ENCODE assay signal across 2 cellular contexts in the genomic region with DNA sequence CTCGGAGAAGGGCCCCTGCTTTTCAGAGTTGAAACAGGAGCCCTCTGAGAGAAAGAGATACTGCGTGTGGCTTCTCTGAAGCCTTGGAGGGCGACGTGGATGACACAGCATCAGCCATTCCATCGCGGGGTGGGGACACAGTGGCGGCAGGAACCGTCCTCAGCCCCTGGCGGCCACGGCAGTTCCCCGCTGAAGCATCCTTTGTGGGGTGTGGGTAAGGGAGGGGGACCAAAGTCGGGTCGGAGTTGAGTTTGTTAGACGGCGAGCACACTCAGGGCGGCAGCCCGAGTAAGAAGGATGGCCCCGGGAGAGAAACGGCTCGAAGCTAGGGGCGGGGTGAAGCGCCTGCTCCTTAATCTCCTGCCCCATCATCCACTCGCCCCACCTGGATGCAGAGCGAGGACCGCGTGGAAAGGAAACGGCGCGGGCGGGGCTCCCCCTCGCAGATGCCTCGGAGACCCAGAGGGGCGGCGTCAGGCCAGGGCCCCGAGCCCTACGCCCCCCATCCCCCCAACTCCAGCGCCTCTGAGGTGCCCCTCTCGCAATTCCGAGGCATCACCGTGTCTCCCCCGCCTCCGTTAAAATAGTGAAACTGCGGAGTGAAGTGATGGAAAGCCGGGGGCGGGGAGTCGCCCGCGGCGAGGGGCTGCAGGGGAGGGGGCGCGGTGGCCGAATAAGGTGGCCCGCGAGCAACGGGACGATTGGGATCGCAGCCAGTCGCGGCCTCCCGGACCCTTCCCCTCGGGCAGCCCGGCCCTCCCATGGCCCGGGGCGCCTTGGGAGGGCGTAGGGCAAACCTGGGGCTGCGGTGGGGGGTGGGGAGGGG.
TF ChIP-seq lines count a peak whose summit lies in the region.

No MANE protein-coding gene starts in this region.

TF ChIP-seq in Ishikawa, 13 proteins besides CTCF, POLR2A, EP300 and RAD21:
- TF ChIP-seq TAF1 (IDR thresholded peaks at IDR 0.05; ENCODE audit: low read depth), result no peak
- no peak for TF ChIP-seq CEBPB (IDR thresholded peaks at IDR 0.05)
- TF ChIP-seq ZBTB7A (IDR thresholded peaks at IDR 0.05; ENCODE audit: low read depth), result 0 out of 2 replicates have a peak, but pooled peaks have one; percentile 9
TF ChIP-seq in Ishikawa: peak in this region for 1.

TF ChIP-seq in H1, 55 proteins besides CTCF, POLR2A, EP300 and RAD21:
- TF ChIP-seq RBBP5 (IDR thresholded peaks at IDR 0.05; ENCODE audit: borderline replicate concordance, low read depth, low read length) (no peak), EZH2 (IDR thresholded peaks at IDR 0.05; ENCODE audit: low read depth, low read length, severe bottlenecking) (peak; percentile 11), KDM1A (IDR thresholded peaks at IDR 0.05; ENCODE audit: borderline replicate concordance, low read length) (0 out of 2 replicates have a peak, but pooled peaks have one; percentile 15)
